In the genomic region with DNA sequence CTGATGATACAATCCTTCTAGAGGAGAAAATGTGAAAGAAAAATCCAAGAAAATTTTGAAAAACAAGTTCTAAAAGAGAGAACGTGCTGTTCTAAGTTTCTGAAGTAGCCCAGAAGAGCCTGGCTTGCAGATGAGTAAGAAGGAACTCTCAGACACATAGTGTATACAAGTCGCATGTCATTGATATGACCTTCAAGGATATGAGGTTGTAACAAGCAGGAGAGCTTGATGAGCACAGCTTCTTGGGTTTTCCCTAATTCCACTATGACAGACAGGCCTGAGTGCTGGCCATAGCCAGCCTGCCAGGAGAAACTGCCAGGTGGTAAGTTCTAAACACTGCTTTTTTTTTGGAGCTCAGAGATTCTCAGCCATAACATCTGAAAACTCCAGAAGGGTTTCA, we compare ENCODE assay signal across 15 cellular contexts.
A peak's percentile ranks its signal among the peaks of the same experiment; 100 is the strongest.
DNase-seq lines count a peak whose midpoint lies in the region; ATAC-seq and TF ChIP-seq lines count a peak whose summit lies in the region.
"Had no signal": no experiment of that assay in that cellular context is flagged by ENCODE, and none has a peak within 500 bp of the region (broad histone marks: within the 10 kb centered on the region; RNA-seq: fewer than 3 reads in every experiment).

No MANE protein-coding gene starts in this region.

- DNase-seq in NCI-H2171 treated with DMSO at 0.1 percent for 48 hours (lab: John Stamatoyannopoulos, UW) (peak; percentile 29), NCI-H2171 (lab: John Stamatoyannopoulos, UW) (no peak), choroid plexus epithelial cell (ENCODE audit: low read depth) (peak; percentile 53), skeletal muscle cell (ENCODE audit: low read depth) (peak; percentile 42), head of caudate nucleus (no peak)
- DNase-seq in activated T-cell treated with anti-CD3 and anti-CD28 coated beads, Interleukin-2, amount 50 U/mL, for 24 hours: no peak
- DNase-seq: 8988T; AML-193; Caco-2; CD8-positive, alpha-beta memory T cell; H7 had no signal

- no peak for ATAC-seq in HG02763 (IDR thresholded peaks at IDR 0.05; ENCODE audit: unreplicated experiment)
- ATAC-seq: GM23338, K562 had no signal

- H3K27ac Mint-ChIP-seq in activated T-cell treated with anti-CD3 and anti-CD28 coated beads, Interleukin-2, amount 50 U/mL, for 24 hours: no peak overlapping the region
- H3K27ac Mint-ChIP-seq: CD8-positive, alpha-beta memory T cell; GM23338 had no signal

- no peak overlapping the region for H3K4me3 Mint-ChIP-seq in activated T-cell treated with anti-CD3 and anti-CD28 coated beads, Interleukin-2, amount 50 U/mL, for 24 hours
- H3K4me3 Mint-ChIP-seq: CD8-positive, alpha-beta memory T cell; GM23338 had no signal

- H3K4me1 Mint-ChIP-seq in activated T-cell treated with anti-CD3 and anti-CD28 coated beads, Interleukin-2, amount 50 U/mL, for 24 hours (ENCODE audit: low read depth): no peaks in the 10 kb centered on the region
- H3K4me1 Mint-ChIP-seq: CD8-positive, alpha-beta memory T cell had no signal

- intact Hi-C loops in head of caudate nucleus (cut with DNase I): no loop called here

- H3K27me3 Mint-ChIP-seq in activated T-cell treated with anti-CD3 and anti-CD28 coated beads, Interleukin-2, amount 50 U/mL, for 24 hours: peaks cover 18% of the 10 kb centered on the region

- H3K36me3 Mint-ChIP-seq in activated T-cell treated with anti-CD3 and anti-CD28 coated beads, Interleukin-2, amount 50 U/mL, for 24 hours (ENCODE audit: low read depth): no peaks in the 10 kb centered on the region
- H3K36me3 Mint-ChIP-seq: CD8-positive, alpha-beta memory T cell had no signal

- H3K4me3 ChIP-seq in choroid plexus epithelial cell (ENCODE audit: low read depth, low read length) (no peak overlapping the region), skeletal muscle cell (ENCODE audit: low read depth, low read length) (no peak overlapping the region)
- H3K4me3 ChIP-seq: BLaER1, GM23338, K562 had no signal

- TF ChIP-seq CTCF in choroid plexus epithelial cell (conservative IDR thresholded peaks at IDR 0.05; ENCODE audit: low read depth, low read length): no peak

- no peaks in the 10 kb centered on the region for H3K9me3 Mint-ChIP-seq in activated T-cell treated with anti-CD3 and anti-CD28 coated beads, Interleukin-2, amount 50 U/mL, for 24 hours
- H3K9me3 Mint-ChIP-seq: GM23338 had no signal

Comparison
In these comparisons a context has a peak if more than half of its experiments do, and no peak if none do; other contexts are left out.
1. DNase-seq: peak in NCI-H2171 treated with DMSO at 0.1 percent for 48 hours (single experiment), choroid plexus epithelial cell (single experiment) and skeletal muscle cell (single experiment); none in NCI-H2171 (single experiment), head of caudate nucleus (0 of 42) and activated T-cell treated with anti-CD3 and anti-CD28 coated beads, Interleukin-2, amount 50 U/mL, for 24 hours (single experiment).